In genomic region chr18:12309683-12310198, GRCh38 we compare ENCODE assay signal across 10 cellular contexts. TPM values are rescaled to one million over a fixed set of nuclear protein-coding genes. Genes with fewer than 3 reads are reported as not detected.
DNase-seq lines count a peak whose midpoint lies in the region; ATAC-seq, FAIRE-seq and TF ChIP-seq lines count a peak whose summit lies in the region.
"Had no signal": no experiment of that assay in that cellular context is flagged by ENCODE, and none has a peak within 500 bp of the region (broad histone marks: within the 10 kb centered on the region; RNA-seq: fewer than 3 reads in every experiment).

No MANE protein-coding gene starts in this region.

- H3K4me3 Mint-ChIP-seq in activated T-helper 1 cell treated with anti-CD3 and anti-CD28 coated beads, Interleukin-12 subunit alpha, Interleukin-12 subunit beta, Interleukin-2, Interleukin-4 antibody, amounts not matched to agents 30 ng/mL and 10 ng/mL and 1 ng/mL, durations not matched to agents 14 hours and 24 hours and 36 hours = peak overlapping the region; percentile 80

- peaks cover 27% of the 10 kb centered on the region for H3K36me3 Mint-ChIP-seq in activated T-helper 1 cell treated with anti-CD3 and anti-CD28 coated beads, Interleukin-12 subunit alpha, Interleukin-12 subunit beta, Interleukin-2, Interleukin-4 antibody, amounts not matched to agents 30 ng/mL and 10 ng/mL and 1 ng/mL, durations not matched to agents 14 hours and 24 hours and 36 hours (ENCODE audit: low read depth)

- peaks cover 15% of the 10 kb centered on the region for H3K9me3 Mint-ChIP-seq in activated T-helper 1 cell treated with anti-CD3 and anti-CD28 coated beads, Interleukin-12 subunit alpha, Interleukin-12 subunit beta, Interleukin-2, Interleukin-4 antibody, amounts not matched to agents 30 ng/mL and 10 ng/mL and 1 ng/mL, durations not matched to agents 14 hours and 24 hours and 36 hours

- WGBS in spleen, 5 donors = 40 to 68% (median 58%) methylated on average over 7 of the region's 7 CpGs
- WGBS in pancreas, 2 donors = 23 to 26% methylated on average over 7 of the region's 7 CpGs

- TF ChIP-seq CTCF in right atrium auricular region (IDR thresholded peaks at IDR 0.05) (no peak), spleen (IDR thresholded peaks at IDR 0.05 in 8 of 11, conservative IDR thresholded peaks at IDR 0.05 in 3 of 11) (no peak), pancreas (IDR thresholded peaks at IDR 0.05) (no peak)

- H3K27ac ChIP-seq in right atrium auricular region (peak overlapping the region; percentile 90 to 99), spleen (peak overlapping the region in 3 of 8 donors; percentile 24 to 93 (median 89)), pancreas (peak overlapping the region in 1 of 4 donors; percentile 91)
- H3K27ac ChIP-seq: KMS-11 had no signal

- H3K36me3 ChIP-seq in HAP-1 (replicated peaks) = peaks cover 45% of the 10 kb centered on the region
- peaks cover 24% of the 10 kb centered on the region for H3K36me3 ChIP-seq in right atrium auricular region
- H3K36me3 ChIP-seq in spleen = peaks cover 0 to 32% (median 3%) of the 10 kb centered on the region in 6 donors
- peaks cover 0 to 4% (median 0%) of the 10 kb centered on the region in 3 donors for H3K36me3 ChIP-seq in pancreas

- DNase-seq in HAP-1 (ENCODE audit: low spot score in 2 of 2) (no peak), right atrium auricular region (ENCODE audit: low spot score) (peak; percentile 50), spleen (no peak), pancreas (no peak), NOMO-1 treated with DMSO at 0.1 percent for 48 hours (lab: John Stamatoyannopoulos, UW; ENCODE audit: unreplicated experiment) (no peak), kidney glomerular epithelial cell (lab: John Stamatoyannopoulos, UW) (no peak)
- DNase-seq in activated T-helper 1 cell treated with anti-CD3 and anti-CD28 coated beads, Interleukin-12 subunit alpha, Interleukin-12 subunit beta, Interleukin-2, Interleukin-4 antibody, amounts not matched to agents 30 ng/mL and 10 ng/mL and 1 ng/mL, durations not matched to agents 14 hours and 24 hours and 36 hours (ENCODE audit: low spot score) = no peak
- DNase-seq: testis had no signal

- no peak overlapping the region for H3K27ac Mint-ChIP-seq in activated T-helper 1 cell treated with anti-CD3 and anti-CD28 coated beads, Interleukin-12 subunit alpha, Interleukin-12 subunit beta, Interleukin-2, Interleukin-4 antibody, amounts not matched to agents 30 ng/mL and 10 ng/mL and 1 ng/mL, durations not matched to agents 14 hours and 24 hours and 36 hours

- intact Hi-C loops in activated T-helper 1 cell treated with anti-CD3 and anti-CD28 coated beads, Interleukin-12 subunit alpha, Interleukin-12 subunit beta, Interleukin-2, Interleukin-4 antibody, amounts not matched to agents 30 ng/mL and 10 ng/mL and 1 ng/mL, durations not matched to agents 14 hours and 24 hours and 36 hours (cut with micrococcal nuclease) = loop anchor here (2.0 to 5.0 kb wide), 5 partner anchors 19 to 459 kb away; partner anchors contain the start of genes AFG3L2, CHMP1B, IMPA2 and MPPE1
- intact Hi-C loops in spleen (cut with DNase I; ENCODE audit: low total_unique reads) = no loop called here
- intact Hi-C loops in pancreas (cut with DNase I) = no loop called here

- in situ Hi-C loops in HAP-1 (cut with MboI; ENCODE audit: low sequenced_read_pairs) = no loop called here

- peak overlapping the region; percentile 63 for H3K4me3 ChIP-seq in HAP-1
- peak overlapping the region; percentile 77 to 81 for H3K4me3 ChIP-seq in right atrium auricular region
- H3K4me3 ChIP-seq in spleen = peak overlapping the region in 5 of 8 donors; percentile 58 to 83 (median 62)
- H3K4me3 ChIP-seq in pancreas = peak overlapping the region in 2 of 4 donors; percentile 84 to 85

- H3K27me3 ChIP-seq in HAP-1 (ENCODE audit: low read depth) (no peaks in the 10 kb centered on the region), right atrium auricular region (no peaks in the 10 kb centered on the region), spleen (replicated peaks in 1 of 7) (peaks cover 0 to 55% (median 7%) of the 10 kb centered on the region in 7 donors), pancreas (no peaks in the 10 kb centered on the region)
- H3K27me3 ChIP-seq: testis had no signal

- H3K27me3 Mint-ChIP-seq in activated T-helper 1 cell treated with anti-CD3 and anti-CD28 coated beads, Interleukin-12 subunit alpha, Interleukin-12 subunit beta, Interleukin-2, Interleukin-4 antibody, amounts not matched to agents 30 ng/mL and 10 ng/mL and 1 ng/mL, durations not matched to agents 14 hours and 24 hours and 36 hours (ENCODE audit: insufficient read depth) = peaks cover 28% of the 10 kb centered on the region

- peaks cover 15% of the 10 kb centered on the region for H3K9me3 ChIP-seq in HAP-1
- H3K9me3 ChIP-seq in right atrium auricular region = peaks cover 0 to 8% of the 10 kb centered on the region in 2 donors
- peaks cover 4 to 20% (median 17%) of the 10 kb centered on the region in 8 donors for H3K9me3 ChIP-seq in spleen
- no peaks in the 10 kb centered on the region for H3K9me3 ChIP-seq in pancreas
- H3K9me3 ChIP-seq: testis had no signal

- H3K4me1 Mint-ChIP-seq in activated T-helper 1 cell treated with anti-CD3 and anti-CD28 coated beads, Interleukin-12 subunit alpha, Interleukin-12 subunit beta, Interleukin-2, Interleukin-4 antibody, amounts not matched to agents 30 ng/mL and 10 ng/mL and 1 ng/mL, durations not matched to agents 14 hours and 24 hours and 36 hours (ENCODE audit: low read depth) = peaks cover 19% of the 10 kb centered on the region

- no peak for ATAC-seq in pancreas

- H3K4me1 ChIP-seq in HAP-1 (peaks cover 6% of the 10 kb centered on the region), right atrium auricular region (peaks cover 0 to 56% of the 10 kb centered on the region in 2 donors), spleen (peaks cover 3 to 54% (median 31%) of the 10 kb centered on the region in 6 donors), pancreas (peaks cover 10 to 22% (median 16%) of the 10 kb centered on the region in 3 donors)

- no peak for FAIRE-seq in pancreas (lab: Jason Lieb, UNC)

- no peak for TF ChIP-seq POLR2A in spleen (IDR thresholded peaks at IDR 0.05)

RNA-seq across cellular contexts. Expression of gene TUBB6, which starts 1.7 kb away (rescaled TPM):
- total RNA-seq in activated T-helper 1 cell treated with anti-CD3 and anti-CD28 coated beads, Interleukin-12 subunit alpha, Interleukin-12 subunit beta, Interleukin-2, Interleukin-4 antibody, amounts not matched to agents 30 ng/mL and 10 ng/mL and 1 ng/mL, durations not matched to agents 14 hours and 24 hours and 36 hours = 29.0 and 32.1 TPM in 2 replicates
- total RNA-seq in right atrium auricular region = 100 to 1,000 TPM; 158 to 337 TPM
- total RNA-seq in spleen = 10 to 100 TPM; 29.9 to 65.6 (median 51.4) TPM
- polyA plus RNA-seq in spleen = 10 to 100 TPM; 29.0 to 43.4 (median 35.5) TPM
- total RNA-seq in pancreas = 10 to 100 TPM; 18.0 to 33.6 (median 22.9) TPM
- 10 to 100 TPM; 34.0 to 35.0 TPM for polyA plus RNA-seq in pancreas

RNA-seq across cellular contexts. Expression of gene CIDEA, which starts 55.6 kb away (rescaled TPM):
- not detected in 2 replicates for total RNA-seq in activated T-helper 1 cell treated with anti-CD3 and anti-CD28 coated beads, Interleukin-12 subunit alpha, Interleukin-12 subunit beta, Interleukin-2, Interleukin-4 antibody, amounts not matched to agents 30 ng/mL and 10 ng/mL and 1 ng/mL, durations not matched to agents 14 hours and 24 hours and 36 hours
- total RNA-seq in right atrium auricular region (1 to 10 TPM in 1 of 2 donors, under 1 TPM in 1; 0.82 to 3.9 TPM), spleen (not detected), pancreas (under 1 TPM in 2 of 6 donors, not detected in 4; 0.35 to 0.64 TPM)
- polyA plus RNA-seq in spleen (not detected), pancreas (1 to 10 TPM in 1 of 2 donors, not detected in 1; 3.5 TPM)
- total RNA-seq: liver, testis had no signal
- polyA plus RNA-seq: liver had no signal
